ENCODE assay signal across 8 cellular contexts in the genomic region with DNA sequence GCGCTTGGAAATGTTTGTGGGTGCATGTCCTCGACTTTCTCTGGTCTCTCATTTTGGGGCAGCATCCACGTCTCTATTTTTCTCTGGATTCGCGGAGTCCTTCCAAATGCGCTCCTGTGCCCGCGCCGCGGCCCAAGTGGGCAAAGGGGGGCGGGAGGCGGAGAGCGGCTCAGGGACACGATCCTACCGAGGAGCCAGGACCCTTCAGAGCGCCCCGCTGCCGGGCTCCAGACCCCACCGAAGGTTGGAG. TPM values are rescaled to one million over a fixed set of nuclear protein-coding genes. Genes with fewer than 3 reads are reported as not detected.
DNase-seq lines count a peak whose midpoint lies in the region; ATAC-seq and TF ChIP-seq lines count a peak whose summit lies in the region.

No MANE protein-coding gene starts in this region.

- H3K27ac ChIP-seq in esophagus squamous epithelium, result peak overlapping the region; percentile 93 to 98 (median 94)

- no peaks in the 10 kb centered on the region for H3K9me3 ChIP-seq in T-helper 17 cell (ENCODE audit: control insufficient read depth, low read length, poor library complexity, severe bottlenecking)
- H3K9me3 ChIP-seq in esophagus squamous epithelium, result no peaks in the 10 kb centered on the region

- intact Hi-C loops in CD14-positive monocyte (cut with micrococcal nuclease) (loop anchor here in 1 of 2 donors (5.0 to 10.0 kb wide), 2 partner anchors 71 to 213 kb away; no protein-coding TSS in a partner anchor), esophagus squamous epithelium (cut with DNase I) (loop anchor here (10.0 kb wide), 1 partner anchor 233 kb away; no protein-coding TSS in a partner anchor)

- no peaks in the 10 kb centered on the region for H3K27me3 ChIP-seq in esophagus squamous epithelium

- H3K4me3 ChIP-seq in esophagus squamous epithelium, result peak overlapping the region; percentile 79 to 85 (median 81)

- 4% methylated on average over 4 of the region's 19 CpGs; no CpG with 5 or more reads in 1 of the 2 donors for WGBS in esophagus squamous epithelium, 2 donors

- peak overlapping the region in 2 of 7 donors; percentile 13 to 67 for H3K27ac Mint-ChIP-seq in CD14-positive monocyte
- H3K27ac Mint-ChIP-seq in T-helper 17 cell, result peak overlapping the region; percentile 21

- TF ChIP-seq POLR2A in esophagus squamous epithelium (IDR thresholded peaks at IDR 0.05), result no peak

- peaks cover 4 to 54% (median 32%) of the 10 kb centered on the region in 3 donors for H3K4me1 ChIP-seq in esophagus squamous epithelium

- H3K27me3 Mint-ChIP-seq in CD14-positive monocyte (ENCODE audit: low read depth in 3 of 3) (peaks cover 73 to 83% (median 74%) of the 10 kb centered on the region in 3 donors), T-helper 17 cell (peaks cover 52% of the 10 kb centered on the region)

- DNase-seq in CD14-positive monocyte (ENCODE audit: low spot score) (no peak), T-helper 17 cell (no peak), esophagus squamous epithelium (lab: John Stamatoyannopoulos, UW) (no peak), omental fat pad (ENCODE audit: low spot score) (no peak), SHP77 (lab: John Stamatoyannopoulos, UW) (no peak)

- H3K4me1 Mint-ChIP-seq in CD14-positive monocyte, result peaks cover 38% of the 10 kb centered on the region
- peaks cover 36% of the 10 kb centered on the region for H3K4me1 Mint-ChIP-seq in T-helper 17 cell

- ATAC-seq in T-helper 17 cell (no peak), omental fat pad (ENCODE audit: low FRiP score) (peak; percentile 5), GM18517 (IDR thresholded peaks at IDR 0.05; ENCODE audit: unreplicated experiment) (no peak), HG03025 (IDR thresholded peaks at IDR 0.05; ENCODE audit: low FRiP score, unreplicated experiment) (no peak), GM21381 (IDR thresholded peaks at IDR 0.05; ENCODE audit: unreplicated experiment) (no peak)

- H3K4me3 Mint-ChIP-seq in CD14-positive monocyte (peak overlapping the region; percentile 88 to 98), T-helper 17 cell (peak overlapping the region; percentile 92)

- TF ChIP-seq CTCF in CD14-positive monocyte (IDR thresholded peaks at IDR 0.05) (no peak), esophagus squamous epithelium (IDR thresholded peaks at IDR 0.05) (no peak), omental fat pad (IDR thresholded peaks at IDR 0.05) (no peak)

- peaks cover 8 to 12% of the 10 kb centered on the region in 2 donors for H3K36me3 Mint-ChIP-seq in CD14-positive monocyte
- no peaks in the 10 kb centered on the region for H3K36me3 Mint-ChIP-seq in T-helper 17 cell (ENCODE audit: low read depth)

- peaks cover 0 to 17% (median 8%) of the 10 kb centered on the region in 7 donors for H3K9me3 Mint-ChIP-seq in CD14-positive monocyte

- H3K36me3 ChIP-seq in esophagus squamous epithelium, result no peaks in the 10 kb centered on the region

RNA-seq across cellular contexts. Expression of gene EPAS1, which starts 1.0 kb away (rescaled TPM):
- polyA plus RNA-seq in CD14-positive monocyte, result under 1 TPM; 0.11 to 0.88 TPM
- 1 to 10 TPM in 1 of 2 donors, under 1 TPM in 1; 0.97 to 9.1 TPM for total RNA-seq in T-helper 17 cell
- 100 to 1,000 TPM in 2 of 4 donors, 10 to 100 TPM in 2; 86.7 to 151 (median 105) TPM for total RNA-seq in esophagus squamous epithelium
- total RNA-seq in omental fat pad, result 100 to 1,000 TPM; 292 to 980 (median 435) TPM

Comparison
In these comparisons a context has a peak if more than half of its experiments do, and no peak if none do; other contexts are left out.
1. RNA of gene EPAS1, which starts 1.0 kb away (total RNA-seq): 292 to 980 TPM in omental fat pad and 86.7 to 151 TPM in esophagus squamous epithelium; 0.97 to 9.1 TPM in T-helper 17 cell; every median in the first group is over 4 times any median in the second.